8 cellular contexts compared by ENCODE assay signal in the genomic region with DNA sequence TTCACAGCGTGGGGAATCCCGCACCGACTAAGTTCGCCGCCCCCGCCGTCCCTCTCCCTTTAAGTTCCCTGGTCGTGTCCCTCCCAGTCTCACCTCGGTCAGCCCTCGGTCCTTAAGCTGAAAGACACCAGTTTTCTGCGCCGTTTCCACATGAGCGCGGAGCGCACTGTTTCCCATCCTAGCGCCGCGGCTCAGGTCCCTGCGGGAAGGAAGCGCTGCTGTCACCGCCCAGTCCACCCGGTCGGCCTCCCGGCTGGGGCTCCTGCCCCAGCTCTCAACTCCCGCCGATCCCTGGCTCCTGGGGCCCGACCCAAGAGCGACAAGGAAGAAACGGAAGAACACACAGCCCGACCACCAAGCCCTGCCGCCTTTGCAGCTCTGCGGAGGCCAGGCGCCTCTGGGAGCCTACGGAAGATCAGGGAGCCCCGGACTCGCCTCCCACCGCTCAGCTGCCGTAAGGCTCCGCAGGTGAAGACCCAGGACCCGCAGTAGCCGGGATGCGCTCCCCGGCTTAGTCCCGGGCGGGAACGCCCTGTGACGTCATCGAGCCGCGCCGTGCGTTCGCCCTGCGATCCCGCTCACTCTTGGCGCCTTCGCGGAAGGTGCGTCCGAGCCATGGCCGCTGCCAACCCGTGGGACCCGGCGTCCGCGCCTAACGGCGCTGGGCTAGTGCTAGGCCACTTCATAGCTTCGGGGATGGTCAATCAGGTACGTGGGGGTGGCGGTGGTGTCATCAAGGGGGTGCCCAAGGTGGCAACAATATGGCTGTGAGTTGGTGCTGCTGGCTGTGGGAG. TPM values are rescaled to one million over a fixed set of nuclear protein-coding genes. Genes with fewer than 3 reads are reported as not detected.
A peak's percentile ranks its signal among the peaks of the same experiment; 100 is the strongest.
DNase-seq lines count a peak whose midpoint lies in the region; ATAC-seq, FAIRE-seq and TF ChIP-seq lines count a peak whose summit lies in the region.

A gene (plus strand): TSS at position 581 of the 794 bp plus-strand sequence. CDS start 35 bp downstream, at position 616.
A gene (minus strand): TSS at position 536 of the 794 bp plus-strand sequence. CDS start 359 bp downstream, at position 177.

- in situ Hi-C loops in ACHN (cut with HindIII; ENCODE audit: low pct_ligation_motif_present, low pct_unique_long_range_greater_than_20kb, low sequenced_read_pairs): no loop called here

- peak within 1 kb of the TSS; percentile 97 to 100 for H3K9ac ChIP-seq in kidney (ENCODE audit: low read length in 2 of 2)

- no peaks in the 10 kb centered on the region for H3K9me3 ChIP-seq in kidney (ENCODE audit: control insufficient read depth in 1 of 2, low read length in 2 of 2)

- H3K27ac ChIP-seq in kidney (ENCODE audit: low read depth in 2 of 2, low read length in 2 of 2): peak within 1 kb of the TSS; percentile 76 to 77

- DNase-seq in ACHN (peak; percentile 84), NCI-H345 (lab: John Stamatoyannopoulos, UW) (peak; percentile 86), cerebellum (ENCODE audit: low spot score) (peak; percentile 92), kidney (peak; percentile 95)
- DNase-seq in activated CD4-positive, CD25-positive, alpha-beta regulatory T cell treated with anti-CD3 and anti-CD28 coated beads, Interleukin-2, amount 50 U/mL, for 72 hours: peak; percentile 90
- peak; percentile 73 to 82 for DNase-seq in stimulated activated CD4-positive, alpha-beta T cell treated with anti-CD3 and anti-CD28 coated beads, Interleukin-15, amount 100 ng/mL, for 1 hour (ENCODE audit: low read depth in 1 of 2, low spot score in 1 of 2)

- peaks cover 8% of the 10 kb centered on the region in 2 donors for H3K4me1 ChIP-seq in kidney (ENCODE audit: control insufficient read depth in 1 of 2, insufficient read depth in 1 of 2, low read depth in 1 of 2, low read length in 2 of 2)

- FAIRE-seq in kidney (lab: Jason Lieb, UNC): no peak

- H3K36me3 ChIP-seq in kidney (ENCODE audit: control insufficient read depth in 1 of 2, insufficient read depth in 2 of 2, low read length in 2 of 2): peaks cover 4 to 7% of the 10 kb centered on the region in 2 donors

- peak within 1 kb of the TSS; percentile 89 to 100 for H3K4me3 ChIP-seq in kidney (ENCODE audit: low read length in 2 of 2)

- TF ChIP-seq CTCF in kidney (IDR thresholded peaks at IDR 0.05; ENCODE audit: borderline replicate concordance, extremely low read depth, insufficient read depth): peak; percentile 15

- peak; percentile 57 for ATAC-seq in GM18870 (IDR thresholded peaks at IDR 0.05; ENCODE audit: unreplicated experiment)
- ATAC-seq in HG03108 (IDR thresholded peaks at IDR 0.05; ENCODE audit: unreplicated experiment): peak; percentile 77

- intact Hi-C loops in kidney (cut with DNase I): no loop called here

RNA-seq across cellular contexts. Expression of the first gene that starts in this region (rescaled TPM):
- 27.3 TPM for total RNA-seq in cerebellum
- 17.4 TPM for total RNA-seq in kidney
- 6.6 TPM for polyA plus RNA-seq in kidney (ENCODE audit: insufficient read depth, low read depth, low replicate concordance)

RNA-seq across cellular contexts. Expression of the second gene that starts in this region (rescaled TPM):
- total RNA-seq in cerebellum: 20.2 TPM
- total RNA-seq in kidney: 21.1 TPM
- polyA plus RNA-seq in kidney (ENCODE audit: insufficient read depth, low read depth, low replicate concordance): 8.6 TPM

Comparison
In these comparisons a context has a peak if more than half of its experiments do, and no peak if none do; other contexts are left out.
1. Peak in every context shown above with its lines: DNase-seq, ATAC-seq, H3K4me3 ChIP-seq and H3K27ac ChIP-seq.